ENCODE assay signal across 12 cellular contexts in the genomic region with DNA sequence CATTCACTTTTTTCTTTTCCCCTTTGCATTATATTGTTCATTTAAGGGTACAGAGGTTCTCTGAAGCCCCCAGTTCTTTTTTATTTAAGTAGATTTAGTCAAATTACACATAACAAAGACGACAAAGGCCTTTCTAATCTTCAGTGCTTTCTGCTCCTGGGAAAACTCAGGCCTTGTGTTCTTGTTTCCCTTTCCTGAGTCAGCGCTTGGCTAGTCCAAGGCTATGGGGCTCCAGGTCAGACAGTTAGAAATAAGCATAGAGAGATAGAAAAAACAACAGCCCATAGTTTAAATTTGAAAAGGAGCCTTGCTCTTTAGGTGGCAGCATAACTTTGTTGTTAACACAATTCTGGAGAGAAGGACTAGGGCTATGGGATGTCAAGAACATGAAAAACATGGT.
DNase-seq lines count a peak whose midpoint lies in the region; ATAC-seq and TF ChIP-seq lines count a peak whose summit lies in the region.
"Had no signal": no experiment of that assay in that cellular context is flagged by ENCODE, and none has a peak within 500 bp of the region (broad histone marks: within the 10 kb centered on the region; RNA-seq: fewer than 3 reads in every experiment).

No MANE protein-coding gene starts in this region.

- no peak overlapping the region for H3K14ac ChIP-seq in neuronal stem cell (ENCODE audit: low read length)

- no peak overlapping the region for H3K23ac ChIP-seq in neuronal stem cell (ENCODE audit: low read depth, low read length, poor library complexity)

- H3K4me1 Mint-ChIP-seq in activated CD4-positive, alpha-beta T cell treated with anti-CD3 and anti-CD28 coated beads, Interleukin-2, amount 10 ng/mL, durations not matched to agents 7 days and 5 days = no peaks in the 10 kb centered on the region

- peak; percentile 26; the same call in 1 of the 2 replicates for TF ChIP-seq RAD21 in HCT116 (IDR thresholded peaks at IDR 0.05; ENCODE audit: low read depth)

- H3K9me3 ChIP-seq in HCT116 (ENCODE audit: control insufficient read depth in 1 of 2, insufficient read depth in 1 of 2, low read depth in 1 of 2, low read length in 2 of 2) (no peaks in the 10 kb centered on the region), neuronal stem cell (replicated peaks in 1 of 2; ENCODE audit: control insufficient read depth in 2 of 2, insufficient read depth in 1 of 2, low read depth in 1 of 2, low read length in 2 of 2) (no peaks in the 10 kb centered on the region)

- no peak overlapping the region for H3K4me3 Mint-ChIP-seq in activated CD4-positive, alpha-beta T cell treated with anti-CD3 and anti-CD28 coated beads, Interleukin-2, amount 10 ng/mL, durations not matched to agents 7 days and 5 days
- H3K4me3 Mint-ChIP-seq: memory B cell had no signal

- H2BK15ac ChIP-seq in neuronal stem cell (ENCODE audit: low read length) = no peak overlapping the region

- H4K8ac ChIP-seq in neuronal stem cell (ENCODE audit: low read depth, low read length) = no peak overlapping the region

- H3K18ac ChIP-seq in neuronal stem cell (ENCODE audit: low read length) = no peak overlapping the region

- no peaks in the 10 kb centered on the region for H3K9me2 ChIP-seq in HCT116 (ENCODE audit: insufficient read depth)

- no peak overlapping the region for H3K4ac ChIP-seq in neuronal stem cell (ENCODE audit: low read length)

- H2BK12ac ChIP-seq in neuronal stem cell (ENCODE audit: low read length) = no peak overlapping the region

- H2AFZ ChIP-seq in HCT116 (ENCODE audit: low read depth, low read length, poor library complexity, severe bottlenecking) (no peak overlapping the region), neuronal stem cell (ENCODE audit: low read length) (no peak overlapping the region)

- no peak overlapping the region for H2BK120ac ChIP-seq in neuronal stem cell (ENCODE audit: low read depth, low read length)

- no TSS peak for BruUV-seq in HCT116 (replicated peaks; lab: Mats Ljungman, UMichigan)

- no peaks in the 10 kb centered on the region for H3K79me2 ChIP-seq in HCT116 (ENCODE audit: insufficient read depth, low read length)

- H3K27me3 ChIP-seq in HCT116 (ENCODE audit: insufficient read depth, low read length) (no peaks in the 10 kb centered on the region), neuronal stem cell (ENCODE audit: control insufficient read depth in 3 of 3, insufficient read depth in 3 of 3, low read depth in 1 of 3, low read length in 3 of 3) (no peaks in the 10 kb centered on the region)

- no peak overlapping the region for H2BK5ac ChIP-seq in neuronal stem cell (ENCODE audit: low read length)

- H3K36me3 ChIP-seq in HCT116 (ENCODE audit: control insufficient read depth in 1 of 2, insufficient read depth in 2 of 2, low read length in 2 of 2) = no peaks in the 10 kb centered on the region
- H3K36me3 ChIP-seq in neuronal stem cell (replicated peaks in 1 of 2; ENCODE audit: control insufficient read depth in 2 of 2, insufficient read depth in 2 of 2, low read length in 2 of 2) = no peaks in the 10 kb centered on the region

- no peaks in the 10 kb centered on the region for H4K20me1 ChIP-seq in HCT116 (ENCODE audit: insufficient read depth)

- H3K9ac ChIP-seq in HCT116 (ENCODE audit: low read length) (no peak overlapping the region), neuronal stem cell (ENCODE audit: low read depth, low read length, poor library complexity) (no peak overlapping the region)

- H3K4me3 ChIP-seq in HCT116 (replicated peaks in 1 of 2; ENCODE audit: low read depth in 1 of 2, low read length in 2 of 2) (no peak overlapping the region), neuronal stem cell (ENCODE audit: low read length in 2 of 2) (no peak overlapping the region)

- H3K27ac Mint-ChIP-seq in activated CD4-positive, alpha-beta T cell treated with anti-CD3 and anti-CD28 coated beads, Interleukin-2, amount 10 ng/mL, durations not matched to agents 7 days and 5 days = no peak overlapping the region
- H3K27ac Mint-ChIP-seq: memory B cell had no signal

- DNase-seq in HCT116 (ENCODE audit: low read depth, low spot score) = no peak
- DNase-seq in astrocyte of the hippocampus (ENCODE audit: low read depth, low spot score) = peak; percentile 49
- DNase-seq in left ventricle myocardium superior = no peak
- DNase-seq in neuronal stem cell (ENCODE audit: low spot score) = peak; percentile 1
- DNase-seq in erythroblast (lab: John Stamatoyannopoulos, UW) = no peak
- DNase-seq in activated CD4-positive, alpha-beta T cell treated with anti-CD3 and anti-CD28 coated beads, Interleukin-2, amount 10 ng/mL, durations not matched to agents 7 days and 5 days = no peak
- DNase-seq in posterior vena cava (ENCODE audit: low spot score) = no peak
- no peak for DNase-seq in C1 segment of cervical spinal cord (lab: John Stamatoyannopoulos, UW)
- DNase-seq: activated gamma-delta T cell treated with Interleukin-2 at 50 U/mL for 16 hours, NCI-H1417, NCI-H510A treated with DMSO at 0.1 percent for 48 hours had no signal

- TF ChIP-seq POLR2A in HCT116 (IDR thresholded peaks at IDR 0.05; ENCODE audit: borderline replicate concordance, extremely low read depth, insufficient read depth, insufficient read length) (no peak), erythroblast (IDR thresholded peaks at IDR 0.05; ENCODE audit: low read length) (no peak)

- POLR2A ChIA-PET in HCT116 (lab: Charles Lee) = no interaction called here
- POLR2A ChIA-PET in activated CD4-positive, alpha-beta T cell treated with anti-CD3 and anti-CD28 coated beads, Interleukin-2, amount 10 ng/mL, durations not matched to agents 7 days and 5 days (lab: Charles Lee) = no interaction called here

- no peaks in the 10 kb centered on the region for H3K79me1 ChIP-seq in neuronal stem cell (ENCODE audit: low read depth, low read length)

- H2AK5ac ChIP-seq in neuronal stem cell (ENCODE audit: low read depth, low read length) = no peak overlapping the region

- CTCF ChIA-PET in HCT116 (lab: Charles Lee) = no interaction called here
- CTCF ChIA-PET in activated CD4-positive, alpha-beta T cell treated with anti-CD3 and anti-CD28 coated beads, Interleukin-2, amount 10 ng/mL, durations not matched to agents 7 days and 5 days (lab: Charles Lee) = no interaction called here

- H3K36me3 Mint-ChIP-seq in activated CD4-positive, alpha-beta T cell treated with anti-CD3 and anti-CD28 coated beads, Interleukin-2, amount 10 ng/mL, durations not matched to agents 7 days and 5 days (ENCODE audit: low read depth) = no peaks in the 10 kb centered on the region
- H3K36me3 Mint-ChIP-seq: memory B cell had no signal

- intact Hi-C loops in HCT116 (cut with micrococcal nuclease) (no loop called here), left ventricle myocardium superior (cut with micrococcal nuclease) (no loop called here), posterior vena cava (cut with DNase I) (no loop called here)

- H3K9me3 Mint-ChIP-seq in activated CD4-positive, alpha-beta T cell treated with anti-CD3 and anti-CD28 coated beads, Interleukin-2, amount 10 ng/mL, durations not matched to agents 7 days and 5 days = peaks cover 2% of the 10 kb centered on the region
- H3K9me3 Mint-ChIP-seq: memory B cell had no signal

- RAD21 ChIA-PET in HCT116 (lab: Charles Lee; ENCODE audit: low non-redundant PET in 1 of 2, low total read pairs in 2 of 2, uncharacterized antibody in 2 of 2, unreplicated experiment in 2 of 2) = no interaction called here

- H3K4me2 ChIP-seq in HCT116 (ENCODE audit: low read length) = no peak overlapping the region
- H3K4me2 ChIP-seq in neuronal stem cell (ENCODE audit: insufficient read depth, low read length, poor library complexity, severe bottlenecking) = no peak overlapping the region

- no peak for ATAC-seq in HCT116
- ATAC-seq in left ventricle myocardium superior = peak; percentile 24

- TF ChIP-seq CTCF in HCT116 (IDR thresholded peaks at IDR 0.05 in 2 of 3, conservative IDR thresholded peaks at IDR 0.05 in 1 of 3; ENCODE audit: borderline replicate concordance in 1 of 3, insufficient read depth in 1 of 3, low read depth in 2 of 3, low read length in 2 of 3) = no peak

- no CpG with 5 or more reads among the region's 2 CpGs for WGBS in neuronal stem cell (ENCODE audit: extremely low coverage in 2 of 2, insufficient read length in 2 of 2, insufficient replicate concordance in 1 of 2), 2 donors

- no peak overlapping the region for H3K27ac ChIP-seq in HCT116 (ENCODE audit: low read depth, low read length)
- no peak overlapping the region for H3K27ac ChIP-seq in neuronal stem cell (replicated peaks; ENCODE audit: low read length)

- H3K4me1 ChIP-seq in HCT116 (ENCODE audit: control insufficient read depth in 1 of 2, insufficient read depth in 2 of 2, low read length in 2 of 2) (no peaks in the 10 kb centered on the region), neuronal stem cell (ENCODE audit: control insufficient read depth in 2 of 2, insufficient read depth in 1 of 2, low read depth in 1 of 2, low read length in 2 of 2) (no peaks in the 10 kb centered on the region)

- no peak overlapping the region for H4K91ac ChIP-seq in neuronal stem cell (ENCODE audit: low read depth, low read length, poor library complexity)

- no peaks in the 10 kb centered on the region for H3K27me3 Mint-ChIP-seq in activated CD4-positive, alpha-beta T cell treated with anti-CD3 and anti-CD28 coated beads, Interleukin-2, amount 10 ng/mL, durations not matched to agents 7 days and 5 days
- H3K27me3 Mint-ChIP-seq: memory B cell had no signal

TF ChIP-seq in HCT116, 20 proteins besides CTCF, POLR2A, EP300 and RAD21 (continues in another document):
- TF ChIP-seq ZNF274 (IDR thresholded peaks at IDR 0.05; ENCODE audit: low read depth, low read length) = no peak
- TF ChIP-seq EZH2phosphoT487 (IDR thresholded peaks at IDR 0.05; ENCODE audit: borderline replicate concordance) = no peak
- no peak for TF ChIP-seq CBX3 (IDR thresholded peaks at IDR 0.05; ENCODE audit: low read depth)
- TF ChIP-seq FOSL1 (IDR thresholded peaks at IDR 0.05; ENCODE audit: low read depth) = no peak
- TF ChIP-seq EGR1 (IDR thresholded peaks at IDR 0.05; ENCODE audit: low read depth) = no peak
- TF ChIP-seq SIN3A (IDR thresholded peaks at IDR 0.05; ENCODE audit: low read depth) = no peak
- TF ChIP-seq, protein P1, sequence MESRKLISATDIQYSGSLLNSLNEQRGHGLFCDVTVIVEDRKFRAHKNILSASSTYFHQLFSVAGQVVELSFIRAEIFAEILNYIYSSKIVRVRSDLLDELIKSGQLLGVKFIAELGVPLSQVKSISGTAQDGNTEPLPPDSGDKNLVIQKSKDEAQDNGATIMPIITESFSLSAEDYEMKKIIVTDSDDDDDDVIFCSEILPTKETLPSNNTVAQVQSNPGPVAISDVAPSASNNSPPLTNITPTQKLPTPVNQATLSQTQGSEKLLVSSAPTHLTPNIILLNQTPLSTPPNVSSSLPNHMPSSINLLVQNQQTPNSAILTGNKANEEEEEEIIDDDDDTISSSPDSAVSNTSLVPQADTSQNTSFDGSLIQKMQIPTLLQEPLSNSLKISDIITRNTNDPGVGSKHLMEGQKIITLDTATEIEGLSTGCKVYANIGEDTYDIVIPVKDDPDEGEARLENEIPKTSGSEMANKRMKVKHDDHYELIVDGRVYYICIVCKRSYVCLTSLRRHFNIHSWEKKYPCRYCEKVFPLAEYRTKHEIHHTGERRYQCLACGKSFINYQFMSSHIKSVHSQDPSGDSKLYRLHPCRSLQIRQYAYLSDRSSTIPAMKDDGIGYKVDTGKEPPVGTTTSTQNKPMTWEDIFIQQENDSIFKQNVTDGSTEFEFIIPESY (IDR thresholded peaks at IDR 0.05; ENCODE audit: extremely low read depth, insufficient replicate concordance, low read length) = no peak

Comparison
In these comparisons a context has a peak if more than half of its experiments do, and no peak if none do; other contexts are left out.
1. DNase-seq: peak in astrocyte of the hippocampus (single experiment) and neuronal stem cell (single experiment); none in HCT116 (single experiment), left ventricle myocardium superior (single experiment), erythroblast (0 of 2), activated CD4-positive, alpha-beta T cell treated with anti-CD3 and anti-CD28 coated beads, Interleukin-2, amount 10 ng/mL, durations not matched to agents 7 days and 5 days (single experiment), posterior vena cava (single experiment) and C1 segment of cervical spinal cord (0 of 14).